Comparison of ENCODE assay signal across 8 cellular contexts in the genomic region with DNA sequence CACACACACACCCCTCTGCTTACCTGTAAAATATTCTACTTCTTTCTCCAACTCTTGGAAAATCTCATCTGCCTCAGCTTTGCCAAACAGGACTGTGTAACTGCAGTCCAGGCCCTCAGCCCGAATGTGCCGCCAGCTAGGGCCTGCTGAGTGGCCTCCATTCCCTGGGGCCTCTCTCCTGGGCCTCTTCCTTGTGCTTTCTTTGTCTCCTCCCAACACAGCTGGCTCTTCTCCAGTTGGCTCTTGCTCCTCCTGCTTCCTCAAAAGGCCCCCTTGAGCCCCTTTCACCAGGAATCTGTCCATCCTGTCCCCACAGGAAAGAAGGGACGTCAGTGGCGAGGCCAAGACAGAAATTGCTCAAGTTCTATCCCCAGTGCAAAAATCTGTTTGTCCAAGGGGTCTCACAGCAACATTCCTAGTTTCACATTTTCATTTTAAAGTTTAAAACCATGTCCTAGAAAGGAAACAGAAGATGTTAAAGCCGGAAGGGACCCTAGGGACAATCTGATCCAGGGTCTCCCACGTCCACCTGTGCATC. TPM values are rescaled to one million over a fixed set of nuclear protein-coding genes. Genes with fewer than 3 reads are reported as not detected.
A peak's percentile ranks its signal among the peaks of the same experiment; 100 is the strongest.
DNase-seq lines count a peak whose midpoint lies in the region; ATAC-seq and TF ChIP-seq lines count a peak whose summit lies in the region.

No MANE protein-coding gene starts in this region.

- H3K4me1 Mint-ChIP-seq in activated CD4-positive, alpha-beta T cell treated with anti-CD3 and anti-CD28 coated beads, Interleukin-2, amount 10 ng/mL, durations not matched to agents 7 days and 5 days, result peaks cover 40% of the 10 kb centered on the region
- H3K4me1 Mint-ChIP-seq in activated T-helper 1 cell treated with anti-CD3 and anti-CD28 coated beads, Interleukin-12 subunit alpha, Interleukin-12 subunit beta, Interleukin-2, Interleukin-4 antibody, amounts not matched to agents 30 ng/mL and 10 ng/mL and 1 ng/mL, durations not matched to agents 14 hours and 24 hours and 36 hours (ENCODE audit: low read depth), result peaks cover 22% of the 10 kb centered on the region

- CTCF ChIA-PET in activated CD4-positive, alpha-beta T cell treated with anti-CD3 and anti-CD28 coated beads, Interleukin-2, amount 10 ng/mL, durations not matched to agents 7 days and 5 days (lab: Charles Lee), result interaction anchor here (0.6 to 1.7 kb wide), 21 partner anchors 8 to 522 kb away, joined by 3 to 7 read pairs (median 3); a partner anchor contains a TSS

- DNase-seq in activated CD4-positive, alpha-beta T cell treated with anti-CD3 and anti-CD28 coated beads, Interleukin-2, amount 10 ng/mL, durations not matched to agents 7 days and 5 days, result no peak
- DNase-seq in activated CD4-positive, alpha-beta T cell treated with anti-CD3 and anti-CD28 coated beads, Interleukin-2, amount 50 U/mL, for 48 hours, result no peak
- DNase-seq in activated T-helper 1 cell treated with anti-CD3 and anti-CD28 coated beads, Interleukin-12 subunit alpha, Interleukin-12 subunit beta, Interleukin-2, Interleukin-4 antibody, amounts not matched to agents 30 ng/mL and 10 ng/mL and 1 ng/mL, durations not matched to agents 14 hours and 24 hours and 36 hours (ENCODE audit: low spot score), result no peak
- DNase-seq in kidney epithelial cell (ENCODE audit: low read depth), result no peak
- DNase-seq in tibial artery, result peak in 1 of 2 donors; percentile 21
- no peak for DNase-seq in stimulated activated CD4-positive, alpha-beta T cell treated with anti-CD3 and anti-CD28 coated beads, Interleukin-4, amount 100 ng/mL, for 1 hour

- H3K4me3 Mint-ChIP-seq in activated CD4-positive, alpha-beta T cell treated with anti-CD3 and anti-CD28 coated beads, Interleukin-2, amount 10 ng/mL, durations not matched to agents 7 days and 5 days, result peak overlapping the region; percentile 76
- H3K4me3 Mint-ChIP-seq in activated T-helper 1 cell treated with anti-CD3 and anti-CD28 coated beads, Interleukin-12 subunit alpha, Interleukin-12 subunit beta, Interleukin-2, Interleukin-4 antibody, amounts not matched to agents 30 ng/mL and 10 ng/mL and 1 ng/mL, durations not matched to agents 14 hours and 24 hours and 36 hours, result peak overlapping the region; percentile 89

- peak overlapping the region; percentile 65 to 72 for H3K27ac ChIP-seq in tibial artery

- POLR2A ChIA-PET in activated CD4-positive, alpha-beta T cell treated with anti-CD3 and anti-CD28 coated beads, Interleukin-2, amount 10 ng/mL, durations not matched to agents 7 days and 5 days (lab: Charles Lee), result interaction anchor here (0.7 kb wide), 1 partner anchor 39 kb away, joined by 3 read pairs; no protein-coding TSS in a partner anchor

- H3K9me3 Mint-ChIP-seq in activated CD4-positive, alpha-beta T cell treated with anti-CD3 and anti-CD28 coated beads, Interleukin-2, amount 10 ng/mL, durations not matched to agents 7 days and 5 days, result no peaks in the 10 kb centered on the region
- H3K9me3 Mint-ChIP-seq in activated T-helper 1 cell treated with anti-CD3 and anti-CD28 coated beads, Interleukin-12 subunit alpha, Interleukin-12 subunit beta, Interleukin-2, Interleukin-4 antibody, amounts not matched to agents 30 ng/mL and 10 ng/mL and 1 ng/mL, durations not matched to agents 14 hours and 24 hours and 36 hours, result no peaks in the 10 kb centered on the region

- intact Hi-C loops in activated T-helper 1 cell treated with anti-CD3 and anti-CD28 coated beads, Interleukin-12 subunit alpha, Interleukin-12 subunit beta, Interleukin-2, Interleukin-4 antibody, amounts not matched to agents 30 ng/mL and 10 ng/mL and 1 ng/mL, durations not matched to agents 14 hours and 24 hours and 36 hours (cut with micrococcal nuclease), result loop anchor here (1.0 to 2.0 kb wide), 16 partner anchors 18 to 1407 kb away; a partner anchor contains a TSS
- intact Hi-C loops in tibial artery (cut with DNase I; ENCODE audit: low total_unique reads), result loop anchor here (5.0 kb wide), 1 partner anchor 530 kb away; a partner anchor contains a TSS

- peaks cover 15% of the 10 kb centered on the region for H3K36me3 Mint-ChIP-seq in activated CD4-positive, alpha-beta T cell treated with anti-CD3 and anti-CD28 coated beads, Interleukin-2, amount 10 ng/mL, durations not matched to agents 7 days and 5 days (ENCODE audit: low read depth)
- peaks cover 17% of the 10 kb centered on the region for H3K36me3 Mint-ChIP-seq in activated T-helper 1 cell treated with anti-CD3 and anti-CD28 coated beads, Interleukin-12 subunit alpha, Interleukin-12 subunit beta, Interleukin-2, Interleukin-4 antibody, amounts not matched to agents 30 ng/mL and 10 ng/mL and 1 ng/mL, durations not matched to agents 14 hours and 24 hours and 36 hours (ENCODE audit: low read depth)

- no peaks in the 10 kb centered on the region for H3K27me3 Mint-ChIP-seq in activated CD4-positive, alpha-beta T cell treated with anti-CD3 and anti-CD28 coated beads, Interleukin-2, amount 10 ng/mL, durations not matched to agents 7 days and 5 days
- no peaks in the 10 kb centered on the region for H3K27me3 Mint-ChIP-seq in activated T-helper 1 cell treated with anti-CD3 and anti-CD28 coated beads, Interleukin-12 subunit alpha, Interleukin-12 subunit beta, Interleukin-2, Interleukin-4 antibody, amounts not matched to agents 30 ng/mL and 10 ng/mL and 1 ng/mL, durations not matched to agents 14 hours and 24 hours and 36 hours (ENCODE audit: insufficient read depth)

- peaks cover 0 to 29% (median 23%) of the 10 kb centered on the region in 4 donors for H3K4me1 ChIP-seq in tibial artery

- H3K27ac Mint-ChIP-seq in activated CD4-positive, alpha-beta T cell treated with anti-CD3 and anti-CD28 coated beads, Interleukin-2, amount 10 ng/mL, durations not matched to agents 7 days and 5 days, result peak overlapping the region; percentile 92
- H3K27ac Mint-ChIP-seq in activated T-helper 1 cell treated with anti-CD3 and anti-CD28 coated beads, Interleukin-12 subunit alpha, Interleukin-12 subunit beta, Interleukin-2, Interleukin-4 antibody, amounts not matched to agents 30 ng/mL and 10 ng/mL and 1 ng/mL, durations not matched to agents 14 hours and 24 hours and 36 hours, result peak overlapping the region; percentile 84

- H3K27me3 ChIP-seq in kidney epithelial cell (ENCODE audit: control insufficient read depth, insufficient read depth, low read length) (no peaks in the 10 kb centered on the region), tibial artery (peaks cover 0 to 2% of the 10 kb centered on the region in 2 donors)

- no peak for ATAC-seq in HG03432 (IDR thresholded peaks at IDR 0.05; ENCODE audit: unreplicated experiment)
- ATAC-seq in HG02840 (IDR thresholded peaks at IDR 0.05; ENCODE audit: low FRiP score, unreplicated experiment), result no peak

- TF ChIP-seq CTCF in kidney epithelial cell (IDR thresholded peaks at IDR 0.05; ENCODE audit: insufficient read depth, low read length, poor library complexity, severe bottlenecking) (no peak), tibial artery (IDR thresholded peaks at IDR 0.05) (no peak)

- H3K36me3 ChIP-seq in kidney epithelial cell (ENCODE audit: control insufficient read depth, insufficient read depth, low read length) (no peaks in the 10 kb centered on the region), tibial artery (peaks cover 11 to 34% (median 29%) of the 10 kb centered on the region in 3 donors)

- H3K9me3 ChIP-seq in tibial artery, result no peaks in the 10 kb centered on the region

- H3K4me3 ChIP-seq in kidney epithelial cell (ENCODE audit: low read depth, low read length) (peak overlapping the region; percentile 71), tibial artery (peak overlapping the region; percentile 57 to 61)

RNA-seq across cellular contexts. Expression of a gene that starts 0.7 kb away (rescaled TPM):
- 10 to 100 TPM in 1 of 2 experiments, 1 to 10 TPM in 1; 10.0 to 13.0 TPM for total RNA-seq in activated CD4-positive, alpha-beta T cell treated with anti-CD3 and anti-CD28 coated beads, Interleukin-2, amount 10 ng/mL, durations not matched to agents 7 days and 5 days
- total RNA-seq in activated T-helper 1 cell treated with anti-CD3 and anti-CD28 coated beads, Interleukin-12 subunit alpha, Interleukin-12 subunit beta, Interleukin-2, Interleukin-4 antibody, amounts not matched to agents 30 ng/mL and 10 ng/mL and 1 ng/mL, durations not matched to agents 14 hours and 24 hours and 36 hours, result 43.6 and 47.4 TPM in 2 replicates
- total RNA-seq in kidney epithelial cell, result 30.2 and 36.8 TPM in 2 replicates

RNA-seq across cellular contexts. Expression of a gene that starts 4.8 kb away (rescaled TPM):
- total RNA-seq in activated CD4-positive, alpha-beta T cell treated with anti-CD3 and anti-CD28 coated beads, Interleukin-2, amount 10 ng/mL, durations not matched to agents 7 days and 5 days, result 10 to 100 TPM; 40.2 to 45.2 TPM
- total RNA-seq in activated T-helper 1 cell treated with anti-CD3 and anti-CD28 coated beads, Interleukin-12 subunit alpha, Interleukin-12 subunit beta, Interleukin-2, Interleukin-4 antibody, amounts not matched to agents 30 ng/mL and 10 ng/mL and 1 ng/mL, durations not matched to agents 14 hours and 24 hours and 36 hours, result 95.8 and 102 TPM in 2 replicates
- 38.2 and 49.3 TPM in 2 replicates for total RNA-seq in kidney epithelial cell

RNA-seq across cellular contexts. Expression of a gene that starts 23.8 kb away (rescaled TPM):
- total RNA-seq in activated CD4-positive, alpha-beta T cell treated with anti-CD3 and anti-CD28 coated beads, Interleukin-2, amount 10 ng/mL, durations not matched to agents 7 days and 5 days, result 10 to 100 TPM; 10.3 to 13.3 TPM
- total RNA-seq in activated T-helper 1 cell treated with anti-CD3 and anti-CD28 coated beads, Interleukin-12 subunit alpha, Interleukin-12 subunit beta, Interleukin-2, Interleukin-4 antibody, amounts not matched to agents 30 ng/mL and 10 ng/mL and 1 ng/mL, durations not matched to agents 14 hours and 24 hours and 36 hours, result 5.0 and 6.9 TPM in 2 replicates
- 0.84 and 1.9 TPM in 2 replicates for total RNA-seq in kidney epithelial cell

RNA-seq across cellular contexts. Expression of a gene that starts 40.2 kb away (rescaled TPM):
- total RNA-seq in activated CD4-positive, alpha-beta T cell treated with anti-CD3 and anti-CD28 coated beads, Interleukin-2, amount 10 ng/mL, durations not matched to agents 7 days and 5 days, result 1 to 10 TPM; 5.5 to 7.2 TPM
- 9.0 and 10.5 TPM in 2 replicates for total RNA-seq in activated T-helper 1 cell treated with anti-CD3 and anti-CD28 coated beads, Interleukin-12 subunit alpha, Interleukin-12 subunit beta, Interleukin-2, Interleukin-4 antibody, amounts not matched to agents 30 ng/mL and 10 ng/mL and 1 ng/mL, durations not matched to agents 14 hours and 24 hours and 36 hours
- 9.4 TPM in 2 replicates for total RNA-seq in kidney epithelial cell
